Comparison of ENCODE assay signal across 14 cellular contexts in the genomic region with DNA sequence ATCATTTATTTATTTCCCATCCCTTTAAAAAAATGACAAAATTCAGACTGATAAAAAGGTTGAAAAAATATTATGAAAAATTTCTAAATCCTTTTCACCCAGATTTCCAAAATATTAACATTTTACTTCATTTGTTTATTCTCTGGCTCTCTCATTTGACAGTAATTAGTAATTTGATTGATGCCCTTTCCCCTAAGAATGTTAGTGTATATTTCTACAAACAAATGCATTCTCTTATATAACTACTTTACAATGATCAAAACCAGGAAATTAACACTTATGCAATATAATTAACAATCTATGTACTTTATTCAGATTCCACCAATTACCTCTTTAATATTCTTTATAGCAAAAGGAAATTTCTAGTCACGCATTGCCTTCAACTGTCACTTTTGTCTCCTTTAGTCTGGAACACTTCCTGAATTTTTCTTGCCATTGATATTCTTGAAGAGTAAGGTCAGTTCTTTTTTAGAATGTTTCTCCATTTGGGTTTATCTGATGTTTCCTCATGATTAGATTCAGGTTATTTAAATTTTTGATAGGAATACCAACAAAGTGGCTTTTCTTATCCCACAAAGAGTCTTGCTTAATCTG. TPM values are rescaled to one million over a fixed set of nuclear protein-coding genes. Genes with fewer than 3 reads are reported as not detected.
A peak's percentile ranks its signal among the peaks of the same experiment; 100 is the strongest.
DNase-seq lines count a peak whose midpoint lies in the region; ATAC-seq and FAIRE-seq lines count a peak whose summit lies in the region.
"Had no signal": no experiment of that assay in that cellular context is flagged by ENCODE, and none has a peak within 500 bp of the region (broad histone marks: within the 10 kb centered on the region; RNA-seq: fewer than 3 reads in every experiment).

No MANE protein-coding gene starts in this region.

- DNase-seq in NOMO-1 (lab: John Stamatoyannopoulos, UW; ENCODE audit: unreplicated experiment in 2 of 2) (peak; percentile 3 to 19), NOMO-1 treated with dmso at 0.1 percent for 144 hours (lab: John Stamatoyannopoulos, UW; ENCODE audit: unreplicated experiment) (no peak), GM19239 (ENCODE audit: insufficient read length, low spot score) (no peak), cerebellum (ENCODE audit: low spot score) (no peak), NCI-H82 (lab: John Stamatoyannopoulos, UW) (no peak), GDM1 (lab: John Stamatoyannopoulos, UW) (no peak)
- DNase-seq in activated CD4-positive, alpha-beta memory T cell treated with anti-CD3 and anti-CD28 coated beads, Interleukin-2, amount 10 ng/mL, durations not matched to agents 7 days and 5 days, result no peak
- DNase-seq in naive thymus-derived CD8-positive, alpha-beta T cell, result no peak
- DNase-seq: 8988T, Calu3, NCI-H1417, RPMI8226, sigmoid colon, T1000 had no signal

- H3K27ac Mint-ChIP-seq in activated CD4-positive, alpha-beta memory T cell treated with anti-CD3 and anti-CD28 coated beads, Interleukin-2, amount 10 ng/mL, durations not matched to agents 7 days and 5 days, result peak overlapping the region; percentile 97
- H3K27ac Mint-ChIP-seq in naive thymus-derived CD8-positive, alpha-beta T cell, result peak overlapping the region; percentile 86 to 100 (median 96)

- no peak for ATAC-seq in naive thymus-derived CD8-positive, alpha-beta T cell

- POLR2A ChIA-PET in activated CD4-positive, alpha-beta memory T cell treated with anti-CD3 and anti-CD28 coated beads, Interleukin-2, amount 10 ng/mL, durations not matched to agents 7 days and 5 days (lab: Charles Lee), result interaction anchor here (0.7 to 8.1 kb wide), 12 partner anchors 12 to 1328 kb away, joined by 3 to 170 read pairs (median 36); partner anchors contain the start of genes CEPT1, DENND2D, DRAM2 and GNAI3
- POLR2A ChIA-PET in naive thymus-derived CD8-positive, alpha-beta T cell (lab: Charles Lee), result interaction anchor here (1.9 kb wide), 1 partner anchor 538 kb away, joined by 6 read pairs; the partner anchor contains the start of gene RBM15

- CTCF ChIA-PET in activated CD4-positive, alpha-beta memory T cell treated with anti-CD3 and anti-CD28 coated beads, Interleukin-2, amount 10 ng/mL, durations not matched to agents 7 days and 5 days (lab: Charles Lee), result interaction anchor here (0.7 to 2.7 kb wide), 2 partner anchors 87 to 90 kb away, joined by 5 to 14 read pairs; partner anchors contain the start of gene LRIF1

- peak; percentile 91 for FAIRE-seq in GM19239 (lab: Jason Lieb, UNC)

- no peaks in the 10 kb centered on the region for H3K9me3 Mint-ChIP-seq in activated CD4-positive, alpha-beta memory T cell treated with anti-CD3 and anti-CD28 coated beads, Interleukin-2, amount 10 ng/mL, durations not matched to agents 7 days and 5 days
- H3K9me3 Mint-ChIP-seq in naive thymus-derived CD8-positive, alpha-beta T cell, result peaks cover 0 to 3% (median 0%) of the 10 kb centered on the region in 9 donors

- peak overlapping the region; percentile 97 for H3K4me3 Mint-ChIP-seq in activated CD4-positive, alpha-beta memory T cell treated with anti-CD3 and anti-CD28 coated beads, Interleukin-2, amount 10 ng/mL, durations not matched to agents 7 days and 5 days
- H3K4me3 Mint-ChIP-seq in naive thymus-derived CD8-positive, alpha-beta T cell, result peak overlapping the region; percentile 71 to 100 (median 94)

- peaks cover 77% of the 10 kb centered on the region for H3K36me3 Mint-ChIP-seq in activated CD4-positive, alpha-beta memory T cell treated with anti-CD3 and anti-CD28 coated beads, Interleukin-2, amount 10 ng/mL, durations not matched to agents 7 days and 5 days (ENCODE audit: low read depth)
- H3K36me3 Mint-ChIP-seq in naive thymus-derived CD8-positive, alpha-beta T cell, result peaks cover 4 to 39% (median 10%) of the 10 kb centered on the region in 3 donors

- peaks cover 44% of the 10 kb centered on the region for H3K4me1 Mint-ChIP-seq in activated CD4-positive, alpha-beta memory T cell treated with anti-CD3 and anti-CD28 coated beads, Interleukin-2, amount 10 ng/mL, durations not matched to agents 7 days and 5 days
- peaks cover 37 to 72% (median 67%) of the 10 kb centered on the region in 4 donors for H3K4me1 Mint-ChIP-seq in naive thymus-derived CD8-positive, alpha-beta T cell

- no peaks in the 10 kb centered on the region for H3K27me3 Mint-ChIP-seq in activated CD4-positive, alpha-beta memory T cell treated with anti-CD3 and anti-CD28 coated beads, Interleukin-2, amount 10 ng/mL, durations not matched to agents 7 days and 5 days
- H3K27me3 Mint-ChIP-seq in naive thymus-derived CD8-positive, alpha-beta T cell, result no peaks in the 10 kb centered on the region

RNA-seq across cellular contexts. Expression of gene CD53, which starts 3.9 kb away (rescaled TPM):
- total RNA-seq in activated CD4-positive, alpha-beta memory T cell treated with anti-CD3 and anti-CD28 coated beads, Interleukin-2, amount 10 ng/mL, durations not matched to agents 7 days and 5 days, result 100 to 1,000 TPM; 657 to 659 TPM
- total RNA-seq in naive thymus-derived CD8-positive, alpha-beta T cell, result 100 to 1,000 TPM; 295 to 313 TPM
- polyA plus RNA-seq in naive thymus-derived CD8-positive, alpha-beta T cell, result 100 to 1,000 TPM; 619 to 909 (median 820) TPM
- 8.4 TPM for total RNA-seq in cerebellum
- total RNA-seq: Calu3 had no signal

Comparison
In these comparisons a context has a peak if more than half of its experiments do, and no peak if none do; other contexts are left out.
1. DNase-seq: peak in NOMO-1 (2 of 2); none in NOMO-1 treated with dmso at 0.1 percent for 144 hours (single experiment), GM19239 (single experiment), activated CD4-positive, alpha-beta memory T cell treated with anti-CD3 and anti-CD28 coated beads, Interleukin-2, amount 10 ng/mL, durations not matched to agents 7 days and 5 days (single experiment), naive thymus-derived CD8-positive, alpha-beta T cell (0 of 10), cerebellum (single experiment), NCI-H82 (single experiment) and GDM1 (single experiment).
2. RNA of gene CD53, which starts 3.9 kb away (total RNA-seq): 657 to 659 TPM in activated CD4-positive, alpha-beta memory T cell treated with anti-CD3 and anti-CD28 coated beads, Interleukin-2, amount 10 ng/mL, durations not matched to agents 7 days and 5 days and 295 to 313 TPM in naive thymus-derived CD8-positive, alpha-beta T cell; 8.4 TPM in cerebellum (single experiment); every median in the first group is over 10 times any median in the second.